ENCODE assay signal across 14 cellular contexts in genomic region chr5:155689403-155689802, GRCh38.
"Had no signal": no experiment of that assay in that cellular context is flagged by ENCODE, and none has a peak within 500 bp of the region (broad histone marks: within the 10 kb centered on the region; RNA-seq: fewer than 3 reads in every experiment).

No MANE protein-coding gene starts in this region.

- H3K36me3 ChIP-seq: esophagus muscularis mucosa, heart left ventricle, left ventricle myocardium inferior had no signal

- H3K27me3 ChIP-seq: heart left ventricle had no signal

- H3K27ac Mint-ChIP-seq: activated CD4-positive, alpha-beta memory T cell treated with anti-CD3 and anti-CD28 coated beads, Interleukin-2, amount 10 ng/mL, durations not matched to agents 7 days and 5 days; activated naive CD8-positive, alpha-beta T cell treated with anti-CD3 and anti-CD28 coated beads, Interleukin-2, amount 10 ng/mL, durations not matched to agents 7 days and 5 days; natural killer cell treated with Interleukin-12 subunit alpha and Interleukin-12 subunit beta and Interleukin-15 and Interleukin-18, amount 100 ng/mL, for 72 hours had no signal

- H3K36me3 Mint-ChIP-seq: activated naive CD8-positive, alpha-beta T cell treated with anti-CD3 and anti-CD28 coated beads, Interleukin-2, amount 10 ng/mL, durations not matched to agents 7 days and 5 days; natural killer cell treated with Interleukin-12 subunit alpha and Interleukin-12 subunit beta and Interleukin-15 and Interleukin-18, amount 100 ng/mL, for 72 hours had no signal

- DNase-seq: activated CD4-positive, alpha-beta memory T cell treated with anti-CD3 and anti-CD28 coated beads, Interleukin-2, amount 10 ng/mL, durations not matched to agents 7 days and 5 days; activated naive CD8-positive, alpha-beta T cell treated with anti-CD3 and anti-CD28 coated beads, Interleukin-2, amount 10 ng/mL, durations not matched to agents 7 days and 5 days; activated T-cell treated with anti-CD3 and anti-CD28 coated beads, Interleukin-2, amount 50 U/mL, for 48 hours; aorta; heart left ventricle; left ventricle myocardium inferior; mesenchymal stem cell; psoas muscle; stimulated activated CD4-positive, alpha-beta T cell treated with anti-CD3 and anti-CD28 coated beads, Interleukin-2, amount 100 ng/mL, for 24 hours; stimulated activated naive CD4-positive, alpha-beta T cell treated with Interleukin-2 at 50 U/mL for 16 hours; trophoblast cell had no signal

- ATAC-seq: heart left ventricle; natural killer cell treated with Interleukin-12 subunit alpha and Interleukin-12 subunit beta and Interleukin-15 and Interleukin-18, amount 100 ng/mL, for 72 hours; sciatic nerve had no signal

- H3K4me1 Mint-ChIP-seq: activated CD4-positive, alpha-beta memory T cell treated with anti-CD3 and anti-CD28 coated beads, Interleukin-2, amount 10 ng/mL, durations not matched to agents 7 days and 5 days; activated naive CD8-positive, alpha-beta T cell treated with anti-CD3 and anti-CD28 coated beads, Interleukin-2, amount 10 ng/mL, durations not matched to agents 7 days and 5 days had no signal

- H3K4me1 ChIP-seq: esophagus muscularis mucosa, left ventricle myocardium inferior had no signal

- H3K4me3 ChIP-seq: esophagus muscularis mucosa, heart left ventricle, left ventricle myocardium inferior, psoas muscle had no signal

- H3K9me3 Mint-ChIP-seq: activated CD4-positive, alpha-beta memory T cell treated with anti-CD3 and anti-CD28 coated beads, Interleukin-2, amount 10 ng/mL, durations not matched to agents 7 days and 5 days; activated naive CD8-positive, alpha-beta T cell treated with anti-CD3 and anti-CD28 coated beads, Interleukin-2, amount 10 ng/mL, durations not matched to agents 7 days and 5 days; natural killer cell treated with Interleukin-12 subunit alpha and Interleukin-12 subunit beta and Interleukin-15 and Interleukin-18, amount 100 ng/mL, for 72 hours had no signal

- H3K27me3 Mint-ChIP-seq: activated CD4-positive, alpha-beta memory T cell treated with anti-CD3 and anti-CD28 coated beads, Interleukin-2, amount 10 ng/mL, durations not matched to agents 7 days and 5 days had no signal

- H3K9me3 ChIP-seq: esophagus muscularis mucosa, heart left ventricle, left ventricle myocardium inferior, psoas muscle had no signal

- H3K4me3 Mint-ChIP-seq: activated CD4-positive, alpha-beta memory T cell treated with anti-CD3 and anti-CD28 coated beads, Interleukin-2, amount 10 ng/mL, durations not matched to agents 7 days and 5 days; activated naive CD8-positive, alpha-beta T cell treated with anti-CD3 and anti-CD28 coated beads, Interleukin-2, amount 10 ng/mL, durations not matched to agents 7 days and 5 days; natural killer cell treated with Interleukin-12 subunit alpha and Interleukin-12 subunit beta and Interleukin-15 and Interleukin-18, amount 100 ng/mL, for 72 hours had no signal

- H3K27ac ChIP-seq: esophagus muscularis mucosa, heart left ventricle, left ventricle myocardium inferior, psoas muscle had no signal
